1 cellular context compared by ENCODE assay signal in genomic region chr4:15395342-15395741, GRCh38.
TF ChIP-seq lines count a peak whose summit lies in the region.

No MANE protein-coding gene starts in this region.

TF ChIP-seq in GM23338, 12 proteins besides CTCF, POLR2A, EP300 and RAD21 (continued from another document):
- TF ChIP-seq ETS1 (IDR thresholded peaks at IDR 0.05) (no peak), ZNF331 (CRISPR knock-in tag; IDR thresholded peaks at IDR 0.05; ENCODE audit: low read depth) (no peak), NANOG (IDR thresholded peaks at IDR 0.05; ENCODE audit: borderline replicate concordance) (no peak), JUNB (IDR thresholded peaks at IDR 0.05; ENCODE audit: unreplicated experiment) (no peak)
